In genomic region chr18:13614318-13614643, GRCh38 we compare ENCODE assay signal across 13 cellular contexts.
DNase-seq lines count a peak whose midpoint lies in the region; ATAC-seq and TF ChIP-seq lines count a peak whose summit lies in the region.
"Had no signal": no experiment of that assay in that cellular context is flagged by ENCODE, and none has a peak within 500 bp of the region (broad histone marks: within the 10 kb centered on the region; RNA-seq: fewer than 3 reads in every experiment).

No MANE protein-coding gene starts in this region.

- H3K36me3 Mint-ChIP-seq in CD8-positive, alpha-beta T cell, result no peaks in the 10 kb centered on the region
- no peaks in the 10 kb centered on the region for H3K36me3 Mint-ChIP-seq in IgD-negative memory B cell
- peaks cover 8% of the 10 kb centered on the region for H3K36me3 Mint-ChIP-seq in activated naive CD8-positive, alpha-beta T cell treated with anti-CD3 and anti-CD28 coated beads for 36 hours
- H3K36me3 Mint-ChIP-seq in progenitor cell of endocrine pancreas (ENCODE audit: insufficient read depth), result no peaks in the 10 kb centered on the region

- 89 to 93% (median 91%) methylated on average over 3 of the region's 3 CpGs for WGBS in psoas muscle, 3 donors

- CTCF ChIA-PET in CD8-positive, alpha-beta T cell (lab: Charles Lee), result interaction anchor here (1.8 to 2.8 kb wide), 3 partner anchors 15 to 398 kb away, joined by 6 to 13 read pairs (median 7); no protein-coding TSS in a partner anchor

- no peak for ATAC-seq in CD8-positive, alpha-beta T cell
- ATAC-seq in psoas muscle (no peak), GM18867 (IDR thresholded peaks at IDR 0.05; ENCODE audit: unreplicated experiment) (no peak), GM18502 (IDR thresholded peaks at IDR 0.05; ENCODE audit: poor library complexity, unreplicated experiment) (no peak)

- no peak for TF ChIP-seq CTCF in CD8-positive, alpha-beta T cell (IDR thresholded peaks at IDR 0.05)
- TF ChIP-seq CTCF in psoas muscle (IDR thresholded peaks at IDR 0.05), result no peak
- no peak for TF ChIP-seq CTCF in progenitor cell of endocrine pancreas (IDR thresholded peaks at IDR 0.05; ENCODE audit: unreplicated experiment)
- no peak for TF ChIP-seq CTCF in uterus (IDR thresholded peaks at IDR 0.05)

- H3K4me1 Mint-ChIP-seq in CD8-positive, alpha-beta T cell (ENCODE audit: low read depth), result peaks cover 79% of the 10 kb centered on the region
- peaks cover 49 to 69% (median 58%) of the 10 kb centered on the region in 3 donors for H3K4me1 Mint-ChIP-seq in IgD-negative memory B cell
- H3K4me1 Mint-ChIP-seq in activated naive CD8-positive, alpha-beta T cell treated with anti-CD3 and anti-CD28 coated beads for 36 hours, result peaks cover 81% of the 10 kb centered on the region
- peaks cover 4% of the 10 kb centered on the region for H3K4me1 Mint-ChIP-seq in progenitor cell of endocrine pancreas (ENCODE audit: low read depth)

- H3K4me1 ChIP-seq in CD8-positive, alpha-beta T cell (ENCODE audit: insufficient read depth, low read length), result peaks cover 62% of the 10 kb centered on the region
- H3K4me1 ChIP-seq in psoas muscle, result peaks cover 26% of the 10 kb centered on the region
- H3K4me1 ChIP-seq in uterus, result peaks cover 0 to 4% of the 10 kb centered on the region in 2 donors

- TF ChIP-seq POLR2A in uterus (IDR thresholded peaks at IDR 0.05), result no peak

- peak overlapping the region; percentile 98 for H3K27ac Mint-ChIP-seq in CD8-positive, alpha-beta T cell
- H3K27ac Mint-ChIP-seq in IgD-negative memory B cell, result peak overlapping the region; percentile 95 to 99 (median 96)
- H3K27ac Mint-ChIP-seq in activated naive CD8-positive, alpha-beta T cell treated with anti-CD3 and anti-CD28 coated beads for 36 hours, result peak overlapping the region; percentile 97
- no peak overlapping the region for H3K27ac Mint-ChIP-seq in progenitor cell of endocrine pancreas

- H3K4me3 ChIP-seq in CD8-positive, alpha-beta T cell (ENCODE audit: low read depth, low read length), result peak overlapping the region; percentile 4
- no peak overlapping the region for H3K4me3 ChIP-seq in psoas muscle
- no peak overlapping the region for H3K4me3 ChIP-seq in uterus
- H3K4me3 ChIP-seq: cardiac muscle cell, thyroid gland had no signal

- no peak overlapping the region for H3K27ac ChIP-seq in CD8-positive, alpha-beta T cell (ENCODE audit: low read depth, low read length)
- H3K27ac ChIP-seq in psoas muscle (peak overlapping the region; percentile 92), uterus (no peak overlapping the region)
- H3K27ac ChIP-seq: cardiac muscle cell had no signal

- H3K9me3 ChIP-seq in CD8-positive, alpha-beta T cell (ENCODE audit: low read length), result no peaks in the 10 kb centered on the region
- no peaks in the 10 kb centered on the region for H3K9me3 ChIP-seq in psoas muscle
- H3K9me3 ChIP-seq in uterus, result no peaks in the 10 kb centered on the region
- H3K9me3 ChIP-seq: thyroid gland had no signal

- peak overlapping the region; percentile 82 for H3K4me3 Mint-ChIP-seq in CD8-positive, alpha-beta T cell
- H3K4me3 Mint-ChIP-seq in IgD-negative memory B cell, result peak overlapping the region; percentile 65 to 93 (median 89)
- peak overlapping the region; percentile 84 for H3K4me3 Mint-ChIP-seq in activated naive CD8-positive, alpha-beta T cell treated with anti-CD3 and anti-CD28 coated beads for 36 hours
- no peak overlapping the region for H3K4me3 Mint-ChIP-seq in progenitor cell of endocrine pancreas (ENCODE audit: low read depth)

- intact Hi-C loops in CD8-positive, alpha-beta T cell (cut with DNase I, micrococcal nuclease), result loop anchor here (1.0 to 10.0 kb wide), 6 partner anchors 16 to 397 kb away; partner anchors contain the start of genes FAM210A (in 1 of the 2), LDLRAD4 (in 1 of the 2) and RNMT (in 1 of the 2)
- intact Hi-C loops in psoas muscle (cut with DNase I) (loop anchor here in 1 of 2 donors (5.0 to 10.0 kb wide), 2 partner anchors 49 to 392 kb away; no protein-coding TSS in a partner anchor), uterus (cut with DNase I; ENCODE audit: low total_unique reads) (no loop called here)

- POLR2A ChIA-PET in CD8-positive, alpha-beta T cell (lab: Charles Lee), result interaction anchor here (1.2 kb wide), 1 partner anchor 398 kb away, joined by 4 read pairs; no protein-coding TSS in a partner anchor

- no peaks in the 10 kb centered on the region for H3K27me3 ChIP-seq in CD8-positive, alpha-beta T cell (ENCODE audit: insufficient read depth, low read length)
- H3K27me3 ChIP-seq in psoas muscle (ENCODE audit: insufficient read depth in 3 of 3, low read length in 2 of 3) (no peaks in the 10 kb centered on the region), uterus (no peaks in the 10 kb centered on the region)
- H3K27me3 ChIP-seq: thyroid gland had no signal

- no peak for DNase-seq in CD8-positive, alpha-beta T cell
- DNase-seq in activated naive CD8-positive, alpha-beta T cell treated with anti-CD3 and anti-CD28 coated beads for 36 hours, result no peak
- no peak for DNase-seq in psoas muscle
- DNase-seq in progenitor cell of endocrine pancreas (ENCODE audit: low spot score, unreplicated experiment), result no peak
- no peak for DNase-seq in uterus
- DNase-seq: GOT3, midbrain, NCI-H446 treated with DMSO at 0.1 percent for 48 hours, thyroid gland had no signal

- H3K9me3 Mint-ChIP-seq in CD8-positive, alpha-beta T cell, result no peaks in the 10 kb centered on the region
- no peaks in the 10 kb centered on the region for H3K9me3 Mint-ChIP-seq in IgD-negative memory B cell
- H3K9me3 Mint-ChIP-seq in activated naive CD8-positive, alpha-beta T cell treated with anti-CD3 and anti-CD28 coated beads for 36 hours, result no peaks in the 10 kb centered on the region
- no peaks in the 10 kb centered on the region for H3K9me3 Mint-ChIP-seq in progenitor cell of endocrine pancreas (ENCODE audit: low read depth)

- no peaks in the 10 kb centered on the region for H3K36me3 ChIP-seq in CD8-positive, alpha-beta T cell (ENCODE audit: insufficient read depth, low read length)
- H3K36me3 ChIP-seq in psoas muscle (ENCODE audit: insufficient read depth in 1 of 2, low read depth in 1 of 2) (no peaks in the 10 kb centered on the region), uterus (no peaks in the 10 kb centered on the region)
- H3K36me3 ChIP-seq: cardiac muscle cell, thyroid gland had no signal

- H3K27me3 Mint-ChIP-seq in CD8-positive, alpha-beta T cell (ENCODE audit: low read depth), result no peaks in the 10 kb centered on the region
- peaks cover 8% of the 10 kb centered on the region for H3K27me3 Mint-ChIP-seq in IgD-negative memory B cell
- H3K27me3 Mint-ChIP-seq in activated naive CD8-positive, alpha-beta T cell treated with anti-CD3 and anti-CD28 coated beads for 36 hours, result no peaks in the 10 kb centered on the region
- H3K27me3 Mint-ChIP-seq in progenitor cell of endocrine pancreas, result peaks cover 35% of the 10 kb centered on the region
